ENCODE assay signal across 9 cellular contexts in the genomic region with DNA sequence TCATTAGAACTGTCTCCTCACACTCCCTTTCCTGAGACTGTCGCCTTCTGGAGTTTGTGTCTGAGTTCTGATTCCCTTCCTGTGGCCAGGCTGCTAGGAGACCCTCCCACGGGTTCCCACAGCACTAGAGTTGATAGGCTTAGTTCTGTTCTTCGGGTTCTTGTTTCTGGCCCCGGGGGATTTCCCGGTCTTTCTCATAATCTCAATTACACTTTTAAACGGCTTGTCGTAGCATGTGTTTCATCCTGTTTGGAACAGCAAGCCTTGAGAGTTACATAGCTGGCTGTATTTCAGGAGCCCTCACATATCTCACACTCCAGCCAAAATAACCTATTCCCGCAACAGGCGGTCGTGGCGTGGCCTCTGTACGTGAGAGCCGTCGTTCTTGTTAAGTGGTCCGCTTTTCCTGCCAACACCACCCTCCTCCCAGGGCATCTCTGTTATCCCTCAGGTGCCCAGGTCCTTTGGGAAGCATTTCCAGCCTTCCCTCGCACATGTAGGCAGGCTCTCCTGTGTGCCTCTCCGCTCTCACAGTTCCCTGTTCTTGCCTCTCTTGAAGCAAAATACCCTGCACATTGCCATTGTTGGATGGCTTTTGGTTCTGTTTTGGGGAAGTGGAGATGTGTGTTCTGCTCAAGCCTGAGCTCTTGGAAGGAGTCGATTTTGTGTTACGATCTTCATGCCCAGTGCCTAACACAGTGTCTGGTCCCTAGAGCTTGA. TPM values are rescaled to one million over a fixed set of nuclear protein-coding genes. Genes with fewer than 3 reads are reported as not detected.
A peak's percentile ranks its signal among the peaks of the same experiment; 100 is the strongest.
DNase-seq lines count a peak whose midpoint lies in the region; ATAC-seq, FAIRE-seq and TF ChIP-seq lines count a peak whose summit lies in the region.
"Had no signal": no experiment of that assay in that cellular context is flagged by ENCODE, and none has a peak within 500 bp of the region (broad histone marks: within the 10 kb centered on the region; RNA-seq: fewer than 3 reads in every experiment).

No MANE protein-coding gene starts in this region.

- H3K9ac ChIP-seq in mammary epithelial cell (ENCODE audit: insufficient read depth, low read length), result peak overlapping the region; percentile 63

- TF ChIP-seq CTCF in A673 (conservative IDR thresholded peaks at IDR 0.05; ENCODE audit: low read depth, low read length), result no peak
- no peak for TF ChIP-seq CTCF in mammary epithelial cell (conservative IDR thresholded peaks at IDR 0.05 in 1 of 2, IDR thresholded peaks at IDR 0.05 in 1 of 2; ENCODE audit: extremely low read depth in 1 of 2, insufficient read depth in 1 of 2, low read depth in 1 of 2, low read length in 2 of 2)
- no peak for TF ChIP-seq CTCF in natural killer cell (IDR thresholded peaks at IDR 0.05)

- no peak overlapping the region for H3K4me3 Mint-ChIP-seq in natural killer cell

- intact Hi-C loops in A673 (cut with micrococcal nuclease; ENCODE audit: unreplicated experiment), result no loop called here
- intact Hi-C loops in mammary epithelial cell (cut with micrococcal nuclease), result no loop called here
- intact Hi-C loops in natural killer cell (cut with micrococcal nuclease), result no loop called here

- H3K4me1 Mint-ChIP-seq in natural killer cell, result peaks cover 23 to 24% of the 10 kb centered on the region in 2 donors

- ATAC-seq in HG03039 (IDR thresholded peaks at IDR 0.05; ENCODE audit: unreplicated experiment) (peak; percentile 67), natural killer cell (no peak), GM21390 (IDR thresholded peaks at IDR 0.05; ENCODE audit: unreplicated experiment) (no peak)

- no peaks in the 10 kb centered on the region for H3K9me3 ChIP-seq in A673 (ENCODE audit: low read depth, low read length, poor library complexity, severe bottlenecking)
- H3K9me3 ChIP-seq in mammary epithelial cell (replicated peaks; ENCODE audit: insufficient read depth, low read length), result no peaks in the 10 kb centered on the region

- 25% methylated on average over 19 of the region's 19 CpGs for WGBS in mammary epithelial cell (ENCODE audit: low coverage, missing lambda C conversion rate)

- H4K20me1 ChIP-seq in mammary epithelial cell (ENCODE audit: insufficient read depth, low read length), result no peaks in the 10 kb centered on the region

- H3K4me1 ChIP-seq in A673 (ENCODE audit: insufficient read depth, low read length, poor library complexity, severe bottlenecking) (peaks cover 31% of the 10 kb centered on the region), mammary epithelial cell (ENCODE audit: insufficient read depth, low read length) (peaks cover 11% of the 10 kb centered on the region)

- TF ChIP-seq POLR2A in H54 (IDR thresholded peaks at IDR 0.05; ENCODE audit: low read depth, low read length), result no peak

- peaks cover 7% of the 10 kb centered on the region for H3K36me3 Mint-ChIP-seq in natural killer cell

- dilution Hi-C loops in mammary epithelial cell (cut with HindIII; ENCODE audit: low sequenced_read_pairs), result no loop called here

- no peaks in the 10 kb centered on the region for H3K27me3 ChIP-seq in A673 (replicated peaks; ENCODE audit: insufficient read depth, low read depth, low read length, poor library complexity)
- H3K27me3 ChIP-seq in mammary epithelial cell (ENCODE audit: insufficient read depth, low read length), result no peaks in the 10 kb centered on the region

- H3K4me2 ChIP-seq in mammary epithelial cell (ENCODE audit: insufficient read depth, low read depth, low read length), result peak overlapping the region; percentile 74

- H3K27ac ChIP-seq in A673 (ENCODE audit: low read depth, low read length, poor library complexity, severe bottlenecking), result peak overlapping the region; percentile 47
- H3K27ac ChIP-seq in mammary epithelial cell (ENCODE audit: insufficient read depth, low read depth, low read length), result peak overlapping the region; percentile 83

- in situ Hi-C loops in mammary epithelial cell (cut with MboI; ENCODE audit: low sequenced_read_pairs in 2 of 2), result no loop called here

- H3K27me3 Mint-ChIP-seq in natural killer cell (ENCODE audit: low read depth in 2 of 2), result no peaks in the 10 kb centered on the region

- H3K9me3 Mint-ChIP-seq in natural killer cell, result no peaks in the 10 kb centered on the region

- H2AFZ ChIP-seq in mammary epithelial cell (ENCODE audit: low read depth, low read length), result peak overlapping the region; percentile 17

- FAIRE-seq in H54 (lab: Jason Lieb, UNC), result no peak

- H3K36me3 ChIP-seq in A673 (ENCODE audit: insufficient read depth, low read length, poor library complexity, severe bottlenecking) (peaks cover 52% of the 10 kb centered on the region), mammary epithelial cell (ENCODE audit: insufficient read depth, low read length) (peaks cover 23% of the 10 kb centered on the region)

- DNase-seq in A673 (ENCODE audit: low spot score) (peak; percentile 83), mammary epithelial cell (peak; percentile 90), natural killer cell (no peak), pons (ENCODE audit: low spot score) (no peak), H54 (ENCODE audit: insufficient read length, low spot score) (no peak), NCI-H345 (lab: John Stamatoyannopoulos, UW) (no peak)
- DNase-seq: DND-41 had no signal

- H3K79me2 ChIP-seq in mammary epithelial cell (ENCODE audit: insufficient read depth, low read length), result peaks cover 14% of the 10 kb centered on the region

- H3K4me3 ChIP-seq in A673 (ENCODE audit: low read depth, low read length, poor library complexity, severe bottlenecking) (no peak overlapping the region), mammary epithelial cell (replicated peaks in 1 of 3; ENCODE audit: insufficient read depth in 1 of 3, low read depth in 2 of 3, low read length in 3 of 3) (peak overlapping the region in 2 of 3 experiments; percentile 28 to 31)

- CTCF ChIA-PET in A673 (lab: Charles Lee), result no interaction called here
- CTCF ChIA-PET in mammary epithelial cell (lab: Charles Lee; ENCODE audit: low non-redundant PET), result no interaction called here

- POLR2A ChIA-PET in A673 (lab: Charles Lee; ENCODE audit: low non-redundant PET), result no interaction called here

- peak overlapping the region; percentile 56 to 60 for H3K27ac Mint-ChIP-seq in natural killer cell

- no TSS peak for BruUV-seq in A673 (replicated peaks; lab: Mats Ljungman, UMichigan)
- no TSS peak for BruUV-seq in mammary epithelial cell (replicated peaks; lab: Mats Ljungman, UMichigan)

RNA-seq across cellular contexts. Expression of a gene that starts 46.0 kb away (rescaled TPM):
- total RNA-seq in A673 (2021) (189 and 207 TPM in 2 replicates), mammary epithelial cell (10 to 100 TPM; 73.5 to 97.0 TPM), natural killer cell (10 to 100 TPM; 45.8 to 53.3 (median 47.6) TPM)
- 189 TPM for polyA plus RNA-seq in mammary epithelial cell
- polyA minus RNA-seq in mammary epithelial cell, result 525 TPM

RNA-seq across cellular contexts. Expression of a gene that starts 46.3 kb away (rescaled TPM):
- total RNA-seq in A673 (2021) (133 and 137 TPM in 2 replicates), mammary epithelial cell (10 to 100 TPM; 46.3 to 78.9 TPM), natural killer cell (10 to 100 TPM; 25.7 to 39.1 (median 29.4) TPM)
- polyA plus RNA-seq in mammary epithelial cell, result 105 TPM
- 51.5 TPM for polyA minus RNA-seq in mammary epithelial cell

Comparison
In these comparisons a context has a peak if more than half of its experiments do, and no peak if none do; other contexts are left out.
1. DNase-seq: peak in A673 (single experiment) and mammary epithelial cell (single experiment); none in natural killer cell (single experiment), pons (single experiment), H54 (single experiment) and NCI-H345 (single experiment).